14 cellular contexts compared by ENCODE assay signal in genomic region chr10:96890172-96890513, GRCh38. TPM values are rescaled to one million over a fixed set of nuclear protein-coding genes. Genes with fewer than 3 reads are reported as not detected.
A peak's percentile ranks its signal among the peaks of the same experiment; 100 is the strongest.
DNase-seq lines count a peak whose midpoint lies in the region; ATAC-seq and TF ChIP-seq lines count a peak whose summit lies in the region.
"Had no signal": no experiment of that assay in that cellular context is flagged by ENCODE, and none has a peak within 500 bp of the region (broad histone marks: within the 10 kb centered on the region; RNA-seq: fewer than 3 reads in every experiment).

No MANE protein-coding gene starts in this region.

- peak; percentile 65 to 67 for ATAC-seq in natural killer cell treated with Interleukin-12 subunit alpha and Interleukin-12 subunit beta and Interleukin-15 and Interleukin-18, amount 100 ng/mL, for 72 hours
- ATAC-seq in HG02763 (IDR thresholded peaks at IDR 0.05; ENCODE audit: unreplicated experiment) (no peak), GM21737 (IDR thresholded peaks at IDR 0.05; ENCODE audit: unreplicated experiment) (no peak), HG03354 (IDR thresholded peaks at IDR 0.05; ENCODE audit: poor library complexity, severe bottlenecking, unreplicated experiment) (no peak)

- peak overlapping the region; percentile 50 to 76 for H3K27ac Mint-ChIP-seq in natural killer cell treated with Interleukin-12 subunit alpha and Interleukin-12 subunit beta and Interleukin-15 and Interleukin-18, amount 100 ng/mL, for 72 hours
- H3K27ac Mint-ChIP-seq: activated CD4-positive, alpha-beta T cell treated with anti-CD3 and anti-CD28 coated beads, Interleukin-2, amount 10 ng/mL, durations not matched to agents 7 days and 5 days had no signal

- no peak for TF ChIP-seq CTCF in NB4 (IDR thresholded peaks at IDR 0.05; ENCODE audit: low read depth, low read length)
- no peak for TF ChIP-seq CTCF in epithelial cell of esophagus (IDR thresholded peaks at IDR 0.05; ENCODE audit: insufficient read depth, low read depth, low read length, missing control alignments)

- no peak for TF ChIP-seq POLR2A in NB4 (IDR thresholded peaks at IDR 0.05; ENCODE audit: extremely low read depth, insufficient read length)

- no peaks in the 10 kb centered on the region for H3K9me3 Mint-ChIP-seq in natural killer cell treated with Interleukin-12 subunit alpha and Interleukin-12 subunit beta and Interleukin-15 and Interleukin-18, amount 100 ng/mL, for 72 hours

- peaks cover 17% of the 10 kb centered on the region for H3K36me3 Mint-ChIP-seq in natural killer cell treated with Interleukin-12 subunit alpha and Interleukin-12 subunit beta and Interleukin-15 and Interleukin-18, amount 100 ng/mL, for 72 hours

- no peaks in the 10 kb centered on the region for H3K27me3 Mint-ChIP-seq in natural killer cell treated with Interleukin-12 subunit alpha and Interleukin-12 subunit beta and Interleukin-15 and Interleukin-18, amount 100 ng/mL, for 72 hours
- H3K27me3 Mint-ChIP-seq: activated CD4-positive, alpha-beta T cell treated with anti-CD3 and anti-CD28 coated beads, Interleukin-2, amount 10 ng/mL, durations not matched to agents 7 days and 5 days had no signal

- no peak overlapping the region for H3K4me3 ChIP-seq in NB4 (ENCODE audit: low read depth, low read length)
- no peak overlapping the region for H3K4me3 ChIP-seq in epithelial cell of esophagus (ENCODE audit: low read length)
- H3K4me3 ChIP-seq: coronary artery had no signal

- DNase-seq in ELF-1 (ENCODE audit: low read depth, low spot score) = peak; percentile 43
- DNase-seq in NB4 (ENCODE audit: low read depth) = peak; percentile 49
- peak; percentile 86 for DNase-seq in epithelial cell of esophagus (ENCODE audit: low read depth)
- DNase-seq in natural killer cell treated with Interleukin-12 subunit alpha and Interleukin-12 subunit beta and Interleukin-15 and Interleukin-18, amount 100 ng/mL, for 72 hours (ENCODE audit: low spot score) = no peak
- DNase-seq in amygdala (lab: John Stamatoyannopoulos, UW) = no peak
- DNase-seq: activated CD4-positive, alpha-beta T cell treated with anti-CD3 and anti-CD28 coated beads, Interleukin-2, amount 10 ng/mL, durations not matched to agents 7 days and 5 days; midbrain; NCI-H524 treated with DMSO at 0.1 percent for 48 hours; posterior cingulate gyrus; Right ventricle myocardium superior had no signal

- H3K4me3 Mint-ChIP-seq in natural killer cell treated with Interleukin-12 subunit alpha and Interleukin-12 subunit beta and Interleukin-15 and Interleukin-18, amount 100 ng/mL, for 72 hours = peak overlapping the region; percentile 71
- H3K4me3 Mint-ChIP-seq: activated CD4-positive, alpha-beta T cell treated with anti-CD3 and anti-CD28 coated beads, Interleukin-2, amount 10 ng/mL, durations not matched to agents 7 days and 5 days had no signal

- peaks cover 42 to 45% of the 10 kb centered on the region in 2 donors for H3K4me1 Mint-ChIP-seq in natural killer cell treated with Interleukin-12 subunit alpha and Interleukin-12 subunit beta and Interleukin-15 and Interleukin-18, amount 100 ng/mL, for 72 hours (ENCODE audit: low read depth in 2 of 2)

RNA-seq across cellular contexts. Expression of gene LCOR, which starts 58.0 kb away (rescaled TPM):
- total RNA-seq in natural killer cell treated with Interleukin-12 subunit alpha and Interleukin-12 subunit beta and Interleukin-15 and Interleukin-18, amount 100 ng/mL, for 72 hours = 10 to 100 TPM; 58.7 to 70.2 TPM

Comparison
In these comparisons a context has a peak if more than half of its experiments do, and no peak if none do; other contexts are left out.
1. DNase-seq: peak in ELF-1 (single experiment), NB4 (single experiment) and epithelial cell of esophagus (single experiment); none in natural killer cell treated with Interleukin-12 subunit alpha and Interleukin-12 subunit beta and Interleukin-15 and Interleukin-18, amount 100 ng/mL, for 72 hours (single experiment) and amygdala (0 of 56).
2. ATAC-seq: peak in natural killer cell treated with Interleukin-12 subunit alpha and Interleukin-12 subunit beta and Interleukin-15 and Interleukin-18, amount 100 ng/mL, for 72 hours (2 of 2); none in HG02763 (single experiment), GM21737 (single experiment) and HG03354 (single experiment).